ENCODE assay signal across 1 cellular context in genomic region chr2:120429586-120430500, GRCh38.
TF ChIP-seq lines count a peak whose summit lies in the region.

No MANE protein-coding gene starts in this region.

TF ChIP-seq in GM23338, 12 proteins besides CTCF, POLR2A, EP300 and RAD21 (continued from another document):
- TF ChIP-seq REST (IDR thresholded peaks at IDR 0.05; ENCODE audit: unreplicated experiment) (no peak), STAT1 (IDR thresholded peaks at IDR 0.05; ENCODE audit: unreplicated experiment) (no peak), NANOG (IDR thresholded peaks at IDR 0.05; ENCODE audit: borderline replicate concordance) (no peak), CREB1 (CRISPR knock-in tag; IDR thresholded peaks at IDR 0.05; ENCODE audit: low read depth) (no peak), ZNF331 (CRISPR knock-in tag; IDR thresholded peaks at IDR 0.05; ENCODE audit: low read depth) (no peak)
